1 cellular context compared by ENCODE assay signal in the genomic region with DNA sequence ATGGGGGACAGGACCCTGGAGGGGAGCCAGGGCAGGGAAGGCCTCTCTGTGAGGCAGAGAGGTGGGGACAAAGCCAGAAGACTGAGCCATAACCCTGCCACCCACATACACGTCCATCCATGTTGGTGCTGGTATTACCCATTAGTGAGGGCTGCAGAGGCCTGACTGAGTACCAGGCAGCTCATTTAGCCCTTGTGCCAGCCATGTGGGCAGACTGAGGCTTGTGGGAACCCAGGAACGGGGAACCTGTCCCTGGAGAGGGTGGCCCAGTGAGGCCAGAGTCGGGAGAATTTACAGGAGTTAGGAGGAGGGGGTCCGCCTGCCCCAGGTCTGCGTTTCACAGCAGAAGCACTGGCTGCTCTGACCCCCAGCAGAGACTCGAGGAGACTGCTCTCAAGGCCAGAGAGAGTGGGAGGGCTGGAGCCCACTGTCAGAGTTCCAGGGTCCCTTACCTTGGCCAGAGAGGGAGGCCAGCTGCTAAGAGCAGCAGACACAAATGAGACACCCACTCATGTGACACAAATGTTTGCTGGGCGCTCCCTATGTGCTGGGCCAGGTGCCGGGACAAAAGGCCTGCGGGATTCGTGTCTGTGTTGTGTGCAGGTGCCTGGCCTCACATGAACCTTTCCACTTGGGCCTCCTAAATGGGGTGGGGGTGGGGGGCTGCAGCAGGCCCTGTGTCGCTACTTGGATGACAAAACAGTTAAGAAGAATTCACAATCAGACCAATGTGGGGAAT.
A peak's percentile ranks its signal among the peaks of the same experiment; 100 is the strongest.
TF ChIP-seq lines count a peak whose summit lies in the region.

No MANE protein-coding gene starts in this region.

TF ChIP-seq in K562, 482 proteins besides CTCF, POLR2A, EP300 and RAD21:
- no peak for TF ChIP-seq ERF (CRISPR knock-in tag; IDR thresholded peaks at IDR 0.05)
- 0 out of 2 replicates have a peak, but pooled peaks have one; percentile 6 for TF ChIP-seq RBFOX2 (IDR thresholded peaks at IDR 0.05; ENCODE audit: low read depth, low read length)
